ENCODE assay signal across 8 cellular contexts in genomic region chr20:48368580-48369021, GRCh38.
A peak's percentile ranks its signal among the peaks of the same experiment; 100 is the strongest.
DNase-seq lines count a peak whose midpoint lies in the region; TF ChIP-seq lines count a peak whose summit lies in the region.
"Not testable (repeated sequence)": the region's sequence is repeated elsewhere in the genome, so short reads cannot be mapped to it uniquely, and the experiment has no call there.

No MANE protein-coding gene starts in this region.

- H3K9ac ChIP-seq in smooth muscle cell (ENCODE audit: low read depth): not testable (repeated sequence)

- 65% methylated on average over 9 of the region's 10 CpGs for WGBS in hepatocyte (ENCODE audit: low lambda C conversion rate, missing lambda C conversion rate)
- 45% methylated on average over 10 of the region's 10 CpGs for WGBS in smooth muscle cell (ENCODE audit: low lambda C conversion rate)

- H3F3A ChIP-seq in smooth muscle cell (ENCODE audit: low read depth): not testable (repeated sequence)

- peaks cover 38% of the 10 kb centered on the region for H3K27me3 Mint-ChIP-seq in nephron (ENCODE audit: low read depth)

- H3K36me3 Mint-ChIP-seq in nephron (ENCODE audit: low read depth): not testable (repeated sequence)

- not testable (repeated sequence) for H3K79me2 ChIP-seq in hepatocyte; smooth muscle cell (ENCODE audit: low read depth)

- peak overlapping the region; percentile 16 for H3K4me2 ChIP-seq in hepatocyte
- not testable (repeated sequence) for H3K4me2 ChIP-seq in smooth muscle cell

- not testable (repeated sequence) for H4K20me1 ChIP-seq in hepatocyte (ENCODE audit: insufficient read depth, poor library complexity, severe bottlenecking); smooth muscle cell (ENCODE audit: low read depth)

- H2AFZ ChIP-seq in hepatocyte: not testable (repeated sequence)
- peak overlapping the region; percentile 43 for H2AFZ ChIP-seq in smooth muscle cell (ENCODE audit: low read depth)

- peak overlapping the region; percentile 19 to 49 for H3K27ac ChIP-seq in ascending aorta
- peak overlapping the region; percentile 43 for H3K27ac ChIP-seq in hepatocyte
- H3K27ac ChIP-seq in smooth muscle cell (ENCODE audit: low read depth): not testable (repeated sequence)

- H3K4me1 Mint-ChIP-seq in nephron: peaks cover 59% of the 10 kb centered on the region

- not testable (repeated sequence) for H3K27me3 ChIP-seq in ascending aorta; hepatocyte; smooth muscle cell (ENCODE audit: low read depth)

- H3K9me2 ChIP-seq in hepatocyte (replicated peaks; ENCODE audit: insufficient read depth): not testable (repeated sequence)

- peak overlapping the region; percentile 11 to 71 (median 20) for H3K27ac Mint-ChIP-seq in nephron

- peak overlapping the region in 1 of 3 experiments; percentile 12 for H3K4me3 Mint-ChIP-seq in nephron

- not testable (repeated sequence) for H3K4me3 ChIP-seq in AG10803 (ENCODE audit: low read length); hepatocyte; smooth muscle cell
- peak overlapping the region in 1 of 2 donors; percentile 23 for H3K4me3 ChIP-seq in ascending aorta

- not testable (repeated sequence) for H3K4me1 ChIP-seq in ascending aorta; smooth muscle cell (ENCODE audit: low read depth)
- peaks cover 11% of the 10 kb centered on the region for H3K4me1 ChIP-seq in hepatocyte (ENCODE audit: insufficient read depth)

- not testable (repeated sequence) for H3K9me3 ChIP-seq in ascending aorta; hepatocyte (ENCODE audit: low read depth); smooth muscle cell (replicated peaks; ENCODE audit: low read depth)

- DNase-seq in AG10803 (ENCODE audit: low read depth) (peak; percentile 12), ELF-1 (ENCODE audit: low read depth, low spot score) (peak; percentile 37), NCI-H345 (lab: John Stamatoyannopoulos, UW) (peak; percentile 6), fibroblast of gingiva (ENCODE audit: low read depth) (peak; percentile 19), hepatocyte (ENCODE audit: low spot score) (peak; percentile 16)
- not testable (repeated sequence) for DNase-seq in ascending aorta (ENCODE audit: low spot score in 2 of 2); smooth muscle cell (lab: John Stamatoyannopoulos, UW; ENCODE audit: unreplicated experiment)

- not testable (repeated sequence) for H3K36me3 ChIP-seq in ascending aorta; hepatocyte (replicated peaks; ENCODE audit: insufficient read depth, low read depth); smooth muscle cell (ENCODE audit: low read depth)

- not testable (repeated sequence) for H3K9me3 Mint-ChIP-seq in nephron

- not testable (repeated sequence) for TF ChIP-seq CTCF in AG10803 (conservative IDR thresholded peaks at IDR 0.05; ENCODE audit: low read length); ascending aorta (IDR thresholded peaks at IDR 0.05); hepatocyte (IDR thresholded peaks at IDR 0.05; ENCODE audit: poor library complexity); nephron (IDR thresholded peaks at IDR 0.05; ENCODE audit: unreplicated experiment in 3 of 3); smooth muscle cell (IDR thresholded peaks at IDR 0.05; ENCODE audit: borderline replicate concordance, insufficient read depth, poor library complexity, severe bottlenecking)

- intact Hi-C loops in ascending aorta (cut with DNase I): not testable (repeated sequence)
